ENCODE assay signal across 26 cellular contexts in the genomic region with DNA sequence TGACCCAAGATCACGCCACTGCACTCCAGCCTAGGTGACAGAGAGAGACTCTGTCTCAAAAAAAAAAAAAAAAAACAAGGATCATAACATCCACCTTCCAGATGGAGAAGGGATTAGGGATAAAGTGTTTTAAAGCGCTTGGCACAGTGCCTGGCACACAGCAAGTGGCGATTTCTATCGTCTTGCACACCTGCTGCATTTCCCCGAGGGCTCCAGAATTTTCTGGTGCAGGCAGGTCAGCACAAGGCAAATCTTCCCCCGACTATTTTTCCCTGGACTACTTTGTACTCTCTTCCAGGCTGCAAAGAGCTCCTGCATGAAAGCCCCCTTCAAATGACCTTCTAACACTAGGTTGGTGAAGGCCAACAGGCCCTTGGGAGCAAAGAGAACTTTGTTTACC. TPM values are rescaled to one million over a fixed set of nuclear protein-coding genes. Genes with fewer than 3 reads are reported as not detected.
DNase-seq lines count a peak whose midpoint lies in the region; ATAC-seq and TF ChIP-seq lines count a peak whose summit lies in the region.
"Had no signal": no experiment of that assay in that cellular context is flagged by ENCODE, and none has a peak within 500 bp of the region (broad histone marks: within the 10 kb centered on the region; RNA-seq: fewer than 3 reads in every experiment).

No MANE protein-coding gene starts in this region.

- H3K9ac ChIP-seq in skeletal muscle satellite cell (ENCODE audit: low read depth, low read length), result no peak overlapping the region
- H3K9ac ChIP-seq: neural progenitor cell had no signal

- H3K4me3 Mint-ChIP-seq in effector memory CD8-positive, alpha-beta T cell, result no peak overlapping the region
- H3K4me3 Mint-ChIP-seq: activated T-cell treated with anti-CD3 and anti-CD28 coated beads, Interleukin-2, amount 50 U/mL, for 72 hours; CD8-positive, alpha-beta T cell; central memory CD8-positive, alpha-beta T cell; immature natural killer cell; neural progenitor cell had no signal

- no peaks in the 10 kb centered on the region for H3K27me3 Mint-ChIP-seq in effector memory CD8-positive, alpha-beta T cell
- H3K27me3 Mint-ChIP-seq: central memory CD8-positive, alpha-beta T cell had no signal

- no peaks in the 10 kb centered on the region for H3K36me3 Mint-ChIP-seq in effector memory CD8-positive, alpha-beta T cell (ENCODE audit: insufficient read depth)
- H3K36me3 Mint-ChIP-seq: CD8-positive, alpha-beta T cell; immature natural killer cell; neural progenitor cell had no signal

- H3K36me3 ChIP-seq in skeletal muscle satellite cell (ENCODE audit: insufficient read depth, low read length), result peaks cover 3% of the 10 kb centered on the region
- H3K36me3 ChIP-seq: neural progenitor cell had no signal

- peak; percentile 1 for DNase-seq in NCI-H1092 (lab: John Stamatoyannopoulos, UW)
- DNase-seq in NCI-H1092 treated with DMSO at 0.1 percent for 48 hours (lab: John Stamatoyannopoulos, UW), result no peak
- DNase-seq in NCI-H69 (lab: John Stamatoyannopoulos, UW), result peak; percentile 81
- DNase-seq in foreskin keratinocyte, result no peak
- no peak for DNase-seq in effector memory CD8-positive, alpha-beta T cell
- DNase-seq in amniotic stem cell (lab: John Stamatoyannopoulos, UW), result no peak
- DNase-seq: activated CD4-positive, alpha-beta T cell treated with anti-CD3 and anti-CD28 coated beads for 4 hours; activated naive CD4-positive, alpha-beta T cell treated with anti-CD3 and anti-CD28 coated beads, Interleukin-2, amount 50 U/mL, for 16 hours; activated T-cell treated with anti-CD3 and anti-CD28 coated beads, Interleukin-2, amount 50 U/mL, for 72 hours; AML-193; anterior cingulate cortex; CD8-positive, alpha-beta T cell; erythroblast; foreskin melanocyte; immature natural killer cell; left ventricle myocardium superior; NCI-H1105 treated with DMSO at 0.1 percent for 48 hours; stimulated activated CD4-positive, alpha-beta T cell treated with anti-CD3 and anti-CD28 coated beads, Interleukin-2, amount 100 ng/mL, for 48 hours; stimulated activated naive CD4-positive, alpha-beta T cell treated with Interleukin-2 at 50 U/mL for 16 hours had no signal

- peak overlapping the region; percentile 12 for H3K4me2 ChIP-seq in skeletal muscle satellite cell (ENCODE audit: low read length)
- H3K4me2 ChIP-seq: hepatocyte, neural progenitor cell had no signal

- no peak overlapping the region for H3K4me3 ChIP-seq in skeletal muscle satellite cell (ENCODE audit: low read length)
- H3K4me3 ChIP-seq: hepatocyte, neural progenitor cell had no signal

- H3K4me1 ChIP-seq in foreskin keratinocyte (peaks cover 63% of the 10 kb centered on the region), skeletal muscle satellite cell (ENCODE audit: control insufficient read depth, insufficient read depth, low read length) (peaks cover 86% of the 10 kb centered on the region)
- H3K4me1 ChIP-seq: neural progenitor cell had no signal

- ATAC-seq in foreskin keratinocyte (no peak), HG03521 (IDR thresholded peaks at IDR 0.05; ENCODE audit: unreplicated experiment) (no peak)
- no peak for ATAC-seq in effector memory CD8-positive, alpha-beta T cell (replicated peaks)
- ATAC-seq: activated T-cell treated with anti-CD3 and anti-CD28 coated beads, Interleukin-2, amount 50 U/mL, for 72 hours; CD8-positive, alpha-beta T cell; left ventricle myocardium superior had no signal

- no peaks in the 10 kb centered on the region for H3K9me3 ChIP-seq in skeletal muscle satellite cell (replicated peaks; ENCODE audit: low read length)

- H3K27ac ChIP-seq in foreskin keratinocyte, result peak overlapping the region; percentile 57
- H3K27ac ChIP-seq: 22Rv1, HL-60, neural progenitor cell had no signal

- no peaks in the 10 kb centered on the region for H3K4me1 Mint-ChIP-seq in effector memory CD8-positive, alpha-beta T cell (ENCODE audit: low read depth in 2 of 2)
- H3K4me1 Mint-ChIP-seq: central memory CD8-positive, alpha-beta T cell; immature natural killer cell had no signal

- H3K27ac Mint-ChIP-seq in effector memory CD8-positive, alpha-beta T cell, result no peak overlapping the region
- H3K27ac Mint-ChIP-seq: activated T-cell treated with anti-CD3 and anti-CD28 coated beads, Interleukin-2, amount 50 U/mL, for 72 hours; CD8-positive, alpha-beta T cell; immature natural killer cell; neural progenitor cell had no signal

- H3K27me3 ChIP-seq in foreskin keratinocyte (no peaks in the 10 kb centered on the region), skeletal muscle satellite cell (ENCODE audit: control insufficient read depth, insufficient read depth, low read length) (no peaks in the 10 kb centered on the region)
- H3K27me3 ChIP-seq: hepatocyte, neural progenitor cell had no signal

- no peaks in the 10 kb centered on the region for H3K9me3 Mint-ChIP-seq in effector memory CD8-positive, alpha-beta T cell
- H3K9me3 Mint-ChIP-seq: activated T-cell treated with anti-CD3 and anti-CD28 coated beads, Interleukin-2, amount 50 U/mL, for 72 hours; CD8-positive, alpha-beta T cell; central memory CD8-positive, alpha-beta T cell; neural progenitor cell had no signal

- no peak for TF ChIP-seq CTCF in foreskin keratinocyte (conservative IDR thresholded peaks at IDR 0.05)

RNA-seq across cellular contexts. Expression of a gene that starts 57.3 kb away (rescaled TPM):
- total RNA-seq in foreskin keratinocyte, result 52.4 and 52.6 TPM in 2 replicates
- polyA plus RNA-seq in foreskin keratinocyte, result 11.3 and 12.1 TPM in 2 replicates
- 42.2 and 47.7 TPM in 2 replicates for total RNA-seq in skeletal muscle satellite cell (2012; rRNA removed)
- polyA plus RNA-seq: immature natural killer cell had no signal

Comparison
In these comparisons a context has a peak if more than half of its experiments do, and no peak if none do; other contexts are left out.
1. DNase-seq: peak in NCI-H1092 (single experiment) and NCI-H69 (single experiment); none in NCI-H1092 treated with DMSO at 0.1 percent for 48 hours (single experiment), foreskin keratinocyte (0 of 2), effector memory CD8-positive, alpha-beta T cell (0 of 3) and amniotic stem cell (single experiment).